In genomic region chr9:96136992-96137665, GRCh38 we compare ENCODE assay signal across 8 cellular contexts.
DNase-seq lines count a peak whose midpoint lies in the region; ATAC-seq and TF ChIP-seq lines count a peak whose summit lies in the region.

No MANE protein-coding gene starts in this region.

- DNase-seq in amniotic epithelial cell (ENCODE audit: low read depth) (peak; percentile 70), left lung (peak in 1 of 2 donors; percentile 63), type B pancreatic cell (ENCODE audit: extremely low spot score, unreplicated experiment) (no peak), NCI-H2171 (lab: John Stamatoyannopoulos, UW) (no peak), HuH-7.5 (ENCODE audit: low spot score) (no peak)

- peaks cover 29% of the 10 kb centered on the region for H3K4me1 Mint-ChIP-seq in type B pancreatic cell (ENCODE audit: unreplicated experiment)

- no peak for TF ChIP-seq CTCF in DOHH2 (IDR thresholded peaks at IDR 0.05; ENCODE audit: low read depth, low read length, poor library complexity, severe bottlenecking)
- no peak for TF ChIP-seq CTCF in left lung (IDR thresholded peaks at IDR 0.05)
- no peak for TF ChIP-seq CTCF in type B pancreatic cell (conservative IDR thresholded peaks at IDR 0.05)

- peak overlapping the region; percentile 29 for H3K27ac Mint-ChIP-seq in type B pancreatic cell

- no peaks in the 10 kb centered on the region for H4K20me1 ChIP-seq in DOHH2 (ENCODE audit: control insufficient read depth, insufficient read depth, low read depth, low read length)

- peaks cover 5% of the 10 kb centered on the region for H3K27me3 Mint-ChIP-seq in type B pancreatic cell

- H3K27ac ChIP-seq in DOHH2 (ENCODE audit: low read depth, low read length) (no peak overlapping the region), left lung (peak overlapping the region; percentile 60 to 82)

- H3F3A ChIP-seq in DOHH2 (ENCODE audit: control insufficient read depth, insufficient read depth): no peaks in the 10 kb centered on the region

- H3K4me3 Mint-ChIP-seq in type B pancreatic cell: peak overlapping the region; percentile 20

- no peaks in the 10 kb centered on the region for H3K36me3 Mint-ChIP-seq in type B pancreatic cell

- no peaks in the 10 kb centered on the region for H3K9me3 ChIP-seq in DOHH2 (ENCODE audit: control insufficient read depth, insufficient read depth, low read length)
- H3K9me3 ChIP-seq in left lung: no peaks in the 10 kb centered on the region

- peaks cover 14% of the 10 kb centered on the region for H3K4me1 ChIP-seq in DOHH2 (ENCODE audit: control insufficient read depth, low read length)
- H3K4me1 ChIP-seq in left lung: peaks cover 21 to 44% of the 10 kb centered on the region in 2 donors

- no peaks in the 10 kb centered on the region for H3K36me3 ChIP-seq in DOHH2 (ENCODE audit: control insufficient read depth, low read length)
- no peaks in the 10 kb centered on the region for H3K36me3 ChIP-seq in left lung

- H3K4me2 ChIP-seq in DOHH2 (ENCODE audit: low read length): peak overlapping the region; percentile 71

- H3K4me3 ChIP-seq in DOHH2 (ENCODE audit: low read length) (peak overlapping the region; percentile 57), left lung (no peak overlapping the region)

- no peaks in the 10 kb centered on the region for H3K9me3 Mint-ChIP-seq in type B pancreatic cell

- no peaks in the 10 kb centered on the region for H3K79me2 ChIP-seq in DOHH2 (ENCODE audit: control insufficient read depth, low read length)

- no peaks in the 10 kb centered on the region for H3K9me2 ChIP-seq in DOHH2 (replicated peaks; ENCODE audit: control insufficient read depth, low read length)

- intact Hi-C loops in left lung (cut with DNase I): no loop called here

- H3K27me3 ChIP-seq in DOHH2 (ENCODE audit: control insufficient read depth, low read length): no peaks in the 10 kb centered on the region
- no peaks in the 10 kb centered on the region for H3K27me3 ChIP-seq in left lung

- ATAC-seq in GM19438 (IDR thresholded peaks at IDR 0.05; ENCODE audit: low read depth, unreplicated experiment) (peak; percentile 96), HG03439 (IDR thresholded peaks at IDR 0.05; ENCODE audit: unreplicated experiment) (peak; percentile 93), left lung (peak; percentile 86)
